Comparison of ENCODE assay signal across 8 cellular contexts in genomic region chr20:19947611-19948264, GRCh38.
A peak's percentile ranks its signal among the peaks of the same experiment; 100 is the strongest.
DNase-seq lines count a peak whose midpoint lies in the region; ATAC-seq and TF ChIP-seq lines count a peak whose summit lies in the region.

No MANE protein-coding gene starts in this region.

- H3K27ac Mint-ChIP-seq in CD8-positive, alpha-beta T cell: no peak overlapping the region

- no peaks in the 10 kb centered on the region for H3K36me3 Mint-ChIP-seq in CD8-positive, alpha-beta T cell

- no peak overlapping the region for H3K4me3 ChIP-seq in SJCRH30
- H3K4me3 ChIP-seq in mucosa of descending colon: no peak overlapping the region
- no peak overlapping the region for H3K4me3 ChIP-seq in CD8-positive, alpha-beta T cell (ENCODE audit: low read depth, low read length)

- H3K36me3 ChIP-seq in SJCRH30: no peaks in the 10 kb centered on the region
- H3K36me3 ChIP-seq in mucosa of descending colon (ENCODE audit: low read depth): no peaks in the 10 kb centered on the region
- no peaks in the 10 kb centered on the region for H3K36me3 ChIP-seq in CD8-positive, alpha-beta T cell (ENCODE audit: insufficient read depth, low read length)

- CTCF ChIA-PET in CD8-positive, alpha-beta T cell (lab: Charles Lee): no interaction called here

- no peaks in the 10 kb centered on the region for H3K27me3 ChIP-seq in SJCRH30
- no peaks in the 10 kb centered on the region for H3K27me3 ChIP-seq in CD8-positive, alpha-beta T cell (ENCODE audit: insufficient read depth, low read length)

- H3K27me3 Mint-ChIP-seq in CD8-positive, alpha-beta T cell (ENCODE audit: low read depth): peaks cover 13% of the 10 kb centered on the region

- intact Hi-C loops in mucosa of descending colon (cut with DNase I, micrococcal nuclease): no loop called here
- intact Hi-C loops in CD8-positive, alpha-beta T cell (cut with DNase I, micrococcal nuclease): no loop called here

- no peak overlapping the region for H3K27ac ChIP-seq in SJCRH30
- H3K27ac ChIP-seq in CD8-positive, alpha-beta T cell (ENCODE audit: low read depth, low read length): no peak overlapping the region

- TF ChIP-seq CTCF in mucosa of descending colon (IDR thresholded peaks at IDR 0.05): no peak
- TF ChIP-seq CTCF in CD8-positive, alpha-beta T cell (IDR thresholded peaks at IDR 0.05): no peak

- H3K4me1 Mint-ChIP-seq in CD8-positive, alpha-beta T cell (ENCODE audit: low read depth): no peaks in the 10 kb centered on the region

- H3K4me3 Mint-ChIP-seq in CD8-positive, alpha-beta T cell: no peak overlapping the region

- ATAC-seq in GM18868 (IDR thresholded peaks at IDR 0.05; ENCODE audit: unreplicated experiment) (peak; percentile 84), HG02588 (IDR thresholded peaks at IDR 0.05; ENCODE audit: unreplicated experiment) (peak; percentile 65), mucosa of descending colon (peak; percentile 26), left lobe of liver (no peak)
- ATAC-seq in CD8-positive, alpha-beta T cell: no peak

- no peaks in the 10 kb centered on the region for H3K9me3 Mint-ChIP-seq in CD8-positive, alpha-beta T cell

- DNase-seq in SJCRH30 (peak; percentile 28 to 49), mucosa of descending colon (no peak), NCI-H510A (lab: John Stamatoyannopoulos, UW) (no peak), SKM-1 (lab: John Stamatoyannopoulos, UW; ENCODE audit: unreplicated experiment) (no peak), left lobe of liver (ENCODE audit: low spot score) (no peak)
- DNase-seq in CD8-positive, alpha-beta T cell: no peak

- POLR2A ChIA-PET in CD8-positive, alpha-beta T cell (lab: Charles Lee): no interaction called here

- H3K9me3 ChIP-seq in SJCRH30 (replicated peaks) (no peaks in the 10 kb centered on the region), mucosa of descending colon (no peaks in the 10 kb centered on the region)
- H3K9me3 ChIP-seq in CD8-positive, alpha-beta T cell (ENCODE audit: low read length): no peaks in the 10 kb centered on the region

- H3K4me1 ChIP-seq in SJCRH30 (peaks cover 3% of the 10 kb centered on the region; the same call in 1 of the 2 replicates), mucosa of descending colon (ENCODE audit: low read depth) (peaks cover 16% of the 10 kb centered on the region)
- no peaks in the 10 kb centered on the region for H3K4me1 ChIP-seq in CD8-positive, alpha-beta T cell (ENCODE audit: insufficient read depth, low read length)

Comparison
In these comparisons a context has a peak if more than half of its experiments do, and no peak if none do; other contexts are left out.
1. ATAC-seq: peak in GM18868 (single experiment), HG02588 (single experiment) and mucosa of descending colon (single experiment); none in left lobe of liver (single experiment) and CD8-positive, alpha-beta T cell (single experiment).
2. DNase-seq: peak in SJCRH30 (2 of 2); none in mucosa of descending colon (0 of 3), NCI-H510A (single experiment), SKM-1 (single experiment), left lobe of liver (single experiment) and CD8-positive, alpha-beta T cell (0 of 7).